ENCODE assay signal across 9 cellular contexts in the genomic region with DNA sequence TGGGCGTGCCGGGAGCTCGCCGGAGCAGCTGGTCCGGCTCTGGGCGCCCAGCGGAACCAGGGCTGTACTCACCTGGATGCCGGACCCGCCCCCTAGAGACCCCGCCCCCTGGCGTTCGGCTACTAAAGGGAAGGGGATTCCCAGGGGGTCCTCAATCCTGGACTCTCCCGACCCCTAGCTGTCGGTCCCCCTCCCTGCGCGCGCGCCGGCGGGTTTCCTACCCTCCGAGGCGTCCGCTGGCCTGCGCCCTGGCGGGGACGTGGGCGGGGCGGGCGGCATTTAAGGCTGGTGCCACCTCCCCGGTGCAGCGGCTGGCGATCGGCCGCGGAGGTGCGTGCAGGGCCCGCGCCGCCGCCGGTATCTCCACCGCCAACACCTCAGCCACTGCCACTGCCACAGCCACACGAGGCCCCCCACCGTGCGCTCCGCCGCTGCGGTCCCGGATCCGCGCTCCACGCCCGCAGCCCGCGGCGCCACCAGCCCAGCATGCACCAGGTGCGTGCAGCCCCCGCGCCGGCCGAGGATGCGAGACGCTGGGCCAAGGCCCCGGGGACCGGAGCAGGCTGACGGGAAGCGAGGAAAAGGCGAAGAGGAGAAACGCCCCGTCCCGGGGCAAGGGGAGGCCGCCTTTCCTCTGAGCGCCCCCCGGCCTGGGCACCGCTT. TPM values are rescaled to one million over a fixed set of nuclear protein-coding genes. Genes with fewer than 3 reads are reported as not detected.
DNase-seq lines count a peak whose midpoint lies in the region; ATAC-seq, FAIRE-seq and TF ChIP-seq lines count a peak whose summit lies in the region.
"Had no signal": no experiment of that assay in that cellular context is flagged by ENCODE, and none has a peak within 500 bp of the region (broad histone marks: within the 10 kb centered on the region; RNA-seq: fewer than 3 reads in every experiment).

A gene (plus strand): TSS at position 151 of the 663 bp plus-strand sequence. CDS start 336 bp downstream, at position 487.

- intact Hi-C loops in Caco-2 (cut with micrococcal nuclease; ENCODE audit: unreplicated experiment) (no loop called here), tibial artery (cut with DNase I; ENCODE audit: low total_unique reads) (loop anchor here (5.0 kb wide), 1 partner anchor 47 kb away; no protein-coding TSS in a partner anchor)

- H3K4me1 ChIP-seq in Caco-2 (peaks cover 12% of the 10 kb centered on the region), OCI-LY3 (ENCODE audit: low read length) (peaks cover 20% of the 10 kb centered on the region), astrocyte (ENCODE audit: insufficient read depth, low read length) (peaks cover 12% of the 10 kb centered on the region), mesenchymal stem cell (ENCODE audit: control insufficient read depth, insufficient read depth, low read depth, low read length) (peaks cover 18% of the 10 kb centered on the region), tibial artery (peaks cover 0 to 27% (median 20%) of the 10 kb centered on the region in 4 donors)

- H3K27ac ChIP-seq in OCI-LY3 (ENCODE audit: low read length), result no peak within 1 kb of the TSS
- no peak within 1 kb of the TSS for H3K27ac ChIP-seq in astrocyte (ENCODE audit: low read depth, low read length)
- H3K27ac ChIP-seq in mesenchymal stem cell (ENCODE audit: low read length, poor library complexity, severe bottlenecking), result no peak within 1 kb of the TSS
- no peak within 1 kb of the TSS for H3K27ac ChIP-seq in tibial artery

- peak within 1 kb of the TSS; percentile 57 for H3K4me2 ChIP-seq in OCI-LY3 (ENCODE audit: low read length)
- H3K4me2 ChIP-seq in astrocyte (ENCODE audit: low read length), result peak within 1 kb of the TSS; percentile 76
- peak within 1 kb of the TSS; percentile 91 for H3K4me2 ChIP-seq in mesenchymal stem cell (ENCODE audit: low read length, poor library complexity, severe bottlenecking)

- H3K9ac ChIP-seq in OCI-LY3 (ENCODE audit: low read length), result no peak within 1 kb of the TSS
- H3K9ac ChIP-seq in astrocyte (ENCODE audit: low read length), result no peak within 1 kb of the TSS
- no peak within 1 kb of the TSS for H3K9ac ChIP-seq in mesenchymal stem cell (ENCODE audit: low read length)

- no peak within 1 kb of the TSS for H3K18ac ChIP-seq in mesenchymal stem cell (ENCODE audit: low read depth in 1 of 2, low read length in 2 of 2)

- no peak for FAIRE-seq in astrocyte (lab: Jason Lieb, UNC)

- peak; percentile 30 to 45 for TF ChIP-seq CTCF in Caco-2 (IDR thresholded peaks at IDR 0.05; ENCODE audit: insufficient read depth in 1 of 2, low read depth in 1 of 2, low read length in 1 of 2, severe bottlenecking in 1 of 2, unreplicated experiment in 1 of 2)
- TF ChIP-seq CTCF in OCI-LY3 (IDR thresholded peaks at IDR 0.05; ENCODE audit: low read depth, low read length), result no peak
- TF ChIP-seq CTCF in astrocyte (IDR thresholded peaks at IDR 0.05; ENCODE audit: insufficient read depth, low read depth, low read length), result no peak
- TF ChIP-seq CTCF in tibial artery (IDR thresholded peaks at IDR 0.05), result no peak

- peaks cover 10% of the 10 kb centered on the region for H3K27me3 Mint-ChIP-seq in Caco-2 (ENCODE audit: insufficient read depth, unreplicated experiment)
- H3K27me3 Mint-ChIP-seq in astrocyte (ENCODE audit: low read depth, unreplicated experiment), result peaks cover 36% of the 10 kb centered on the region

- no peak within 1 kb of the TSS for H2AK5ac ChIP-seq in mesenchymal stem cell (ENCODE audit: low read length, severe bottlenecking)

- no peak within 1 kb of the TSS for H3K4ac ChIP-seq in mesenchymal stem cell (ENCODE audit: low read depth in 1 of 2, low read length in 2 of 2)

- no peak within 1 kb of the TSS for H2BK120ac ChIP-seq in mesenchymal stem cell (ENCODE audit: low read depth, low read length)

- H4K20me1 ChIP-seq in OCI-LY3 (ENCODE audit: insufficient read depth, low read length) (no peaks in the 10 kb centered on the region), astrocyte (ENCODE audit: insufficient read depth, low read length) (no peaks in the 10 kb centered on the region)

- peak within 1 kb of the TSS in 1 of 2 experiments; percentile 81 for H3K14ac ChIP-seq in mesenchymal stem cell (ENCODE audit: low read length in 2 of 2)

- no peak within 1 kb of the TSS for H2BK5ac ChIP-seq in mesenchymal stem cell (ENCODE audit: low read depth, low read length, poor library complexity, severe bottlenecking)

- whole genome bisulfite sequencing in mesenchymal stem cell, result 1% methylated on average over 55 of the region's 75 CpGs

- H3K23ac ChIP-seq in mesenchymal stem cell (ENCODE audit: low read length in 2 of 2), result peak within 1 kb of the TSS; percentile 43 to 77

- H3K4me3 ChIP-seq in Caco-2 (ENCODE audit: low read depth, low read length) (peak within 1 kb of the TSS; percentile 53), OCI-LY3 (ENCODE audit: low read length) (peak within 1 kb of the TSS; percentile 67), astrocyte (ENCODE audit: insufficient read depth, low read depth, low read length) (peak within 1 kb of the TSS; percentile 28), mesenchymal stem cell (ENCODE audit: insufficient read depth in 1 of 2, low read depth in 1 of 2, low read length in 2 of 2) (peak within 1 kb of the TSS; percentile 49 to 56), tibial artery (peak within 1 kb of the TSS; percentile 25 to 49)

- H3K79me2 ChIP-seq in OCI-LY3 (ENCODE audit: low read length) (no peaks in the 10 kb centered on the region), astrocyte (ENCODE audit: insufficient read depth, low read length) (no peaks in the 10 kb centered on the region)

- H2BK12ac ChIP-seq in mesenchymal stem cell (ENCODE audit: low read length in 2 of 2), result no peak within 1 kb of the TSS

- H3K4me1 Mint-ChIP-seq in Caco-2 (ENCODE audit: low read depth, unreplicated experiment), result peaks cover 19% of the 10 kb centered on the region
- peaks cover 27% of the 10 kb centered on the region for H3K4me1 Mint-ChIP-seq in astrocyte (ENCODE audit: low read depth, unreplicated experiment)

- no peak for ATAC-seq in HG03045 (IDR thresholded peaks at IDR 0.05; ENCODE audit: unreplicated experiment)

- H3K9me3 ChIP-seq in Caco-2 (no peaks in the 10 kb centered on the region), OCI-LY3 (ENCODE audit: insufficient read depth, low read length) (no peaks in the 10 kb centered on the region), astrocyte (ENCODE audit: insufficient read depth, low read depth, low read length) (no peaks in the 10 kb centered on the region), mesenchymal stem cell (ENCODE audit: control insufficient read depth, low read length) (no peaks in the 10 kb centered on the region), tibial artery (no peaks in the 10 kb centered on the region)

- H3K27me3 ChIP-seq in Caco-2 (replicated peaks; ENCODE audit: control insufficient read depth, insufficient read depth, low read length), result peaks cover 2% of the 10 kb centered on the region
- H3K27me3 ChIP-seq in OCI-LY3 (ENCODE audit: low read depth, low read length), result peaks cover 24% of the 10 kb centered on the region
- peaks cover 31% of the 10 kb centered on the region for H3K27me3 ChIP-seq in astrocyte (ENCODE audit: insufficient read depth, low read length)
- peaks cover 42 to 56% of the 10 kb centered on the region in 2 experiments for H3K27me3 ChIP-seq in mesenchymal stem cell (ENCODE audit: control insufficient read depth in 1 of 2, insufficient read depth in 1 of 2, low read length in 2 of 2)
- peaks cover 0 to 33% of the 10 kb centered on the region in 2 donors for H3K27me3 ChIP-seq in tibial artery

- H3K36me3 Mint-ChIP-seq in Caco-2 (ENCODE audit: insufficient read depth, unreplicated experiment) (no peaks in the 10 kb centered on the region), astrocyte (ENCODE audit: low read depth, unreplicated experiment) (peaks cover 2% of the 10 kb centered on the region)

- H2AFZ ChIP-seq in OCI-LY3 (ENCODE audit: low read depth, low read length) (no peak within 1 kb of the TSS; the same call in 1 of the 2 replicates), astrocyte (ENCODE audit: low read depth, low read length) (peak within 1 kb of the TSS; percentile 60), mesenchymal stem cell (ENCODE audit: low read depth, low read length) (peak within 1 kb of the TSS; percentile 52)

- H4K8ac ChIP-seq in mesenchymal stem cell (ENCODE audit: low read length), result peak within 1 kb of the TSS; percentile 20

- no peaks in the 10 kb centered on the region for H3K9me3 Mint-ChIP-seq in Caco-2 (ENCODE audit: unreplicated experiment)
- no peaks in the 10 kb centered on the region for H3K9me3 Mint-ChIP-seq in astrocyte (ENCODE audit: unreplicated experiment)
- H3K9me3 Mint-ChIP-seq: dendritic cell treated with granulocyte-macrophage colony-stimulating factor and Interleukin-4, amounts not matched to agents 40 ng/mL and 50 ng/mL, for 4 days had no signal

- POLR2A ChIA-PET in Caco-2 (lab: Charles Lee), result no interaction called here

- H4K91ac ChIP-seq in mesenchymal stem cell (ENCODE audit: low read length), result no peak within 1 kb of the TSS

- H3K36me3 ChIP-seq in Caco-2 (ENCODE audit: control insufficient read depth, insufficient read depth, low read length), result no peaks in the 10 kb centered on the region
- no peaks in the 10 kb centered on the region for H3K36me3 ChIP-seq in OCI-LY3 (replicated peaks; ENCODE audit: low read depth, low read length)
- no peaks in the 10 kb centered on the region for H3K36me3 ChIP-seq in astrocyte (ENCODE audit: insufficient read depth, low read length)
- H3K36me3 ChIP-seq in mesenchymal stem cell (ENCODE audit: control insufficient read depth in 1 of 2, insufficient read depth in 2 of 2, low read depth in 1 of 2, low read length in 2 of 2), result no peaks in the 10 kb centered on the region
- no peaks in the 10 kb centered on the region for H3K36me3 ChIP-seq in tibial artery

- CTCF ChIA-PET in Caco-2 (lab: Charles Lee), result interaction anchor here (0.6 kb wide), 1 partner anchor 13 kb away, joined by 3 read pairs; no protein-coding TSS in a partner anchor

- no peak within 1 kb of the TSS for H2BK15ac ChIP-seq in mesenchymal stem cell (ENCODE audit: low read depth, poor library complexity, severe bottlenecking)

- H3K27ac Mint-ChIP-seq in Caco-2 (ENCODE audit: unreplicated experiment), result no peak within 1 kb of the TSS
- no peak within 1 kb of the TSS for H3K27ac Mint-ChIP-seq in astrocyte (ENCODE audit: unreplicated experiment)
- H3K27ac Mint-ChIP-seq: dendritic cell treated with granulocyte-macrophage colony-stimulating factor and Interleukin-4, amounts not matched to agents 40 ng/mL and 50 ng/mL, for 4 days had no signal

- peak within 1 kb of the TSS; percentile 47 for H3K4me3 Mint-ChIP-seq in Caco-2 (ENCODE audit: unreplicated experiment)
- peak within 1 kb of the TSS; percentile 68 for H3K4me3 Mint-ChIP-seq in astrocyte (ENCODE audit: unreplicated experiment)
- H3K4me3 Mint-ChIP-seq: dendritic cell treated with granulocyte-macrophage colony-stimulating factor and Interleukin-4, amounts not matched to agents 40 ng/mL and 50 ng/mL, for 4 days had no signal

- BruUV-seq in Caco-2 (replicated peaks; lab: Mats Ljungman, UMichigan), result no TSS peak

- DNase-seq in Caco-2 (peak in 1 of 2 experiments; percentile 55), astrocyte (ENCODE audit: low read depth) (no peak), mesenchymal stem cell (no peak), tibial artery (no peak), T1000 (lab: John Stamatoyannopoulos, UW) (no peak), mucosa of gallbladder (ENCODE audit: low spot score) (no peak)

- no peaks in the 10 kb centered on the region for H3K79me1 ChIP-seq in mesenchymal stem cell (replicated peaks; ENCODE audit: low read length, poor library complexity, severe bottlenecking)

RNA-seq across cellular contexts. Expression of the gene that starts here (rescaled TPM):
- not detected in 2 replicates for total RNA-seq in Caco-2 (2022)
- total RNA-seq in astrocyte, result 0.19 TPM in 1 of 2 replicates, not detected in the other
- polyA plus RNA-seq in mesenchymal stem cell (2013, experiment 1 of 2), result not detected
- polyA plus RNA-seq in mesenchymal stem cell (2013, experiment 2 of 2), result not detected
- total RNA-seq in mucosa of gallbladder, result not detected

Comparison
In these comparisons a context has a peak if more than half of its experiments do, and no peak if none do; other contexts are left out.
1. CTCF ChIP-seq: peak in Caco-2 (2 of 2); none in OCI-LY3 (single experiment), astrocyte (single experiment) and tibial artery (0 of 2).
2. Peak in every context shown above with its lines, with median percentiles within 50 percentile points of each other: H3K4me3 ChIP-seq and H3K4me2 ChIP-seq.